Comparison of ENCODE assay signal across 1 cellular context in the genomic region with DNA sequence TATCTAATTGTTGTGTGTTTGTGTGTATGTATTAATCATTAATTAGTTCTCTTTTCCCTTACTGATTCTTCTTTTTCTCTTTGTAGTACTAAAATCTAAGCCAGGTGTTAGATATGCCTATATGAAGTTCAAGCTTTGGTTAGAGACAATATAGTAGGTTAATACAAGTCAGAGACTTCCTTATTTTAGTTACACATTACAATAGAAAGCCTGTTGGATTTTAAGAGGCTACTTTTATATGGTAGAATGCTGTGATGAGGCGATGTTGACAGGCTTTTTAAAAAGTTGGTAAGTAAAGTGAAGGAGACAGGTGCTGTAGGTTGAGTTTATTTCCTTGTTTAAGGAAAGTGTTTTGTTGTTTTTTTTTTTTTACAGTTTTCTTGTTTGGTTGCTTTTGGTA.
TF ChIP-seq lines count a peak whose summit lies in the region.

No MANE protein-coding gene starts in this region.

TF ChIP-seq in GM23338, 12 proteins besides CTCF, POLR2A, EP300 and RAD21 (continued from another document):
- TF ChIP-seq, protein P1, sequence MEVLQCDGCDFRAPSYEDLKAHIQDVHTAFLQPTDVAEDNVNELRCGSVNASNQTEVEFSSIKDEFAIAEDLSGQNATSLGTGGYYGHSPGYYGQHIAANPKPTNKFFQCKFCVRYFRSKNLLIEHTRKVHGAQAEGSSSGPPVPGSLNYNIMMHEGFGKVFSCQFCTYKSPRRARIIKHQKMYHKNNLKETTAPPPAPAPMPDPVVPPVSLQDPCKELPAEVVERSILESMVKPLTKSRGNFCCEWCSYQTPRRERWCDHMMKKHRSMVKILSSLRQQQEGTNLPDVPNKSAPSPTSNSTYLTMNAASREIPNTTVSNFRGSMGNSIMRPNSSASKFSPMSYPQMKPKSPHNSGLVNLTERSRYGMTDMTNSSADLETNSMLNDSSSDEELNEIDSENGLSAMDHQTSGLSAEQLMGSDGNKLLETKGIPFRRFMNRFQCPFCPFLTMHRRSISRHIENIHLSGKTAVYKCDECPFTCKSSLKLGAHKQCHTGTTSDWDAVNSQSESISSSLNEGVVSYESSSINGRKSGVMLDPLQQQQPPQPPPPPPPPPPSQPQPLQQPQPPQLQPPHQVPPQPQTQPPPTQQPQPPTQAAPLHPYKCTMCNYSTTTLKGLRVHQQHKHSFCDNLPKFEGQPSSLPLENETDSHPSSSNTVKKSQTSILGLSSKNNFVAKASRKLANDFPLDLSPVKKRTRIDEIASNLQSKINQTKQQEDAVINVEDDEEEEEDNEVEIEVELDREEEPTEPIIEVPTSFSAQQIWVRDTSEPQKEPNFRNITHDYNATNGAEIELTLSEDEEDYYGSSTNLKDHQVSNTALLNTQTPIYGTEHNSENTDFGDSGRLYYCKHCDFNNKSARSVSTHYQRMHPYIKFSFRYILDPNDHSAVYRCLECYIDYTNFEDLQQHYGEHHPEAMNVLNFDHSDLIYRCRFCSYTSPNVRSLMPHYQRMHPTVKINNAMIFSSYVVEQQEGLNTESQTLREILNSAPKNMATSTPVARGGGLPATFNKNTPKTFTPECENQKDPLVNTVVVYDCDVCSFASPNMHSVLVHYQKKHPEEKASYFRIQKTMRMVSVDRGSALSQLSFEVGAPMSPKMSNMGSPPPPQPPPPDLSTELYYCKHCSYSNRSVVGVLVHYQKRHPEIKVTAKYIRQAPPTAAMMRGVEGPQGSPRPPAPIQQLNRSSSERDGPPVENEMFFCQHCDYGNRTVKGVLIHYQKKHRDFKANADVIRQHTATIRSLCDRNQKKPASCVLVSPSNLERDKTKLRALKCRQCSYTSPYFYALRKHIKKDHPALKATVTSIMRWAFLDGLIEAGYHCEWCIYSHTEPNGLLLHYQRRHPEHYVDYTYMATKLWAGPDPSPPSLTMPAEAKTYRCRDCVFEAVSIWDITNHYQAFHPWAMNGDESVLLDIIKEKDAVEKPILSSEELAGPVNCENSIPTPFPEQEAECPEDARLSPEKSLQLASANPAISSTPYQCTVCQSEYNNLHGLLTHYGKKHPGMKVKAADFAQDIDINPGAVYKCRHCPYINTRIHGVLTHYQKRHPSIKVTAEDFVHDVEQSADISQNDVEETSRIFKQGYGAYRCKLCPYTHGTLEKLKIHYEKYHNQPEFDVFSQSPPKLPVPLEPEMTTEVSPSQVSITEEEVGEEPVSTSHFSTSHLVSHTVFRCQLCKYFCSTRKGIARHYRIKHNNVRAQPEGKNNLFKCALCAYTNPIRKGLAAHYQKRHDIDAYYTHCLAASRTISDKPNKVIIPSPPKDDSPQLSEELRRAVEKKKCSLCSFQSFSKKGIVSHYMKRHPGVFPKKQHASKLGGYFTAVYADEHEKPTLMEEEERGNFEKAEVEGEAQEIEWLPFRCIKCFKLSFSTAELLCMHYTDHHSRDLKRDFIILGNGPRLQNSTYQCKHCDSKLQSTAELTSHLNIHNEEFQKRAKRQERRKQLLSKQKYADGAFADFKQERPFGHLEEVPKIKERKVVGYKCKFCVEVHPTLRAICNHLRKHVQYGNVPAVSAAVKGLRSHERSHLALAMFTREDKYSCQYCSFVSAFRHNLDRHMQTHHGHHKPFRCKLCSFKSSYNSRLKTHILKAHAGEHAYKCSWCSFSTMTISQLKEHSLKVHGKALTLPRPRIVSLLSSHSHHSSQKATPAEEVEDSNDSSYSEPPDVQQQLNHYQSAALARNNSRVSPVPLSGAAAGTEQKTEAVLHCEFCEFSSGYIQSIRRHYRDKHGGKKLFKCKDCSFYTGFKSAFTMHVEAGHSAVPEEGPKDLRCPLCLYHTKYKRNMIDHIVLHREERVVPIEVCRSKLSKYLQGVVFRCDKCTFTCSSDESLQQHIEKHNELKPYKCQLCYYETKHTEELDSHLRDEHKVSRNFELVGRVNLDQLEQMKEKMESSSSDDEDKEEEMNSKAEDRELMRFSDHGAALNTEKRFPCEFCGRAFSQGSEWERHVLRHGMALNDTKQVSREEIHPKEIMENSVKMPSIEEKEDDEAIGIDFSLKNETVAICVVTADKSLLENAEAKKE (CRISPR knock-in tag; IDR thresholded peaks at IDR 0.05), result no peak
- no peak for TF ChIP-seq ZNF331 (CRISPR knock-in tag; IDR thresholded peaks at IDR 0.05; ENCODE audit: low read depth)
- no peak for TF ChIP-seq NANOG (IDR thresholded peaks at IDR 0.05; ENCODE audit: borderline replicate concordance)
- TF ChIP-seq ZNF114 (CRISPR knock-in tag; IDR thresholded peaks at IDR 0.05), result no peak
- TF ChIP-seq JUNB (IDR thresholded peaks at IDR 0.05; ENCODE audit: unreplicated experiment), result no peak
- TF ChIP-seq, protein P2, sequence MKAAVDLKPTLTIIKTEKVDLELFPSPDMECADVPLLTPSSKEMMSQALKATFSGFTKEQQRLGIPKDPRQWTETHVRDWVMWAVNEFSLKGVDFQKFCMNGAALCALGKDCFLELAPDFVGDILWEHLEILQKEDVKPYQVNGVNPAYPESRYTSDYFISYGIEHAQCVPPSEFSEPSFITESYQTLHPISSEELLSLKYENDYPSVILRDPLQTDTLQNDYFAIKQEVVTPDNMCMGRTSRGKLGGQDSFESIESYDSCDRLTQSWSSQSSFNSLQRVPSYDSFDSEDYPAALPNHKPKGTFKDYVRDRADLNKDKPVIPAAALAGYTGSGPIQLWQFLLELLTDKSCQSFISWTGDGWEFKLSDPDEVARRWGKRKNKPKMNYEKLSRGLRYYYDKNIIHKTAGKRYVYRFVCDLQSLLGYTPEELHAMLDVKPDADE (IDR thresholded peaks at IDR 0.05), result no peak
- no peak for TF ChIP-seq CREB1 (CRISPR knock-in tag; IDR thresholded peaks at IDR 0.05; ENCODE audit: low read depth)
- TF ChIP-seq, protein P3, sequence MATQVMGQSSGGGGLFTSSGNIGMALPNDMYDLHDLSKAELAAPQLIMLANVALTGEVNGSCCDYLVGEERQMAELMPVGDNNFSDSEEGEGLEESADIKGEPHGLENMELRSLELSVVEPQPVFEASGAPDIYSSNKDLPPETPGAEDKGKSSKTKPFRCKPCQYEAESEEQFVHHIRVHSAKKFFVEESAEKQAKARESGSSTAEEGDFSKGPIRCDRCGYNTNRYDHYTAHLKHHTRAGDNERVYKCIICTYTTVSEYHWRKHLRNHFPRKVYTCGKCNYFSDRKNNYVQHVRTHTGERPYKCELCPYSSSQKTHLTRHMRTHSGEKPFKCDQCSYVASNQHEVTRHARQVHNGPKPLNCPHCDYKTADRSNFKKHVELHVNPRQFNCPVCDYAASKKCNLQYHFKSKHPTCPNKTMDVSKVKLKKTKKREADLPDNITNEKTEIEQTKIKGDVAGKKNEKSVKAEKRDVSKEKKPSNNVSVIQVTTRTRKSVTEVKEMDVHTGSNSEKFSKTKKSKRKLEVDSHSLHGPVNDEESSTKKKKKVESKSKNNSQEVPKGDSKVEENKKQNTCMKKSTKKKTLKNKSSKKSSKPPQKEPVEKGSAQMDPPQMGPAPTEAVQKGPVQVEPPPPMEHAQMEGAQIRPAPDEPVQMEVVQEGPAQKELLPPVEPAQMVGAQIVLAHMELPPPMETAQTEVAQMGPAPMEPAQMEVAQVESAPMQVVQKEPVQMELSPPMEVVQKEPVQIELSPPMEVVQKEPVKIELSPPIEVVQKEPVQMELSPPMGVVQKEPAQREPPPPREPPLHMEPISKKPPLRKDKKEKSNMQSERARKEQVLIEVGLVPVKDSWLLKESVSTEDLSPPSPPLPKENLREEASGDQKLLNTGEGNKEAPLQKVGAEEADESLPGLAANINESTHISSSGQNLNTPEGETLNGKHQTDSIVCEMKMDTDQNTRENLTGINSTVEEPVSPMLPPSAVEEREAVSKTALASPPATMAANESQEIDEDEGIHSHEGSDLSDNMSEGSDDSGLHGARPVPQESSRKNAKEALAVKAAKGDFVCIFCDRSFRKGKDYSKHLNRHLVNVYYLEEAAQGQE (IDR thresholded peaks at IDR 0.05; ENCODE audit: unreplicated experiment), result no peak
- TF ChIP-seq POLR2AphosphoS5 (IDR thresholded peaks at IDR 0.05; ENCODE audit: low read depth), result no peak
